ENCODE assay signal across 8 cellular contexts in genomic region chr3:183253364-183253960, GRCh38. TPM values are rescaled to one million over a fixed set of nuclear protein-coding genes. Genes with fewer than 3 reads are reported as not detected.
DNase-seq lines count a peak whose midpoint lies in the region; ATAC-seq and TF ChIP-seq lines count a peak whose summit lies in the region.

No MANE protein-coding gene starts in this region.

- H3K4me2 ChIP-seq in OCI-LY7 (ENCODE audit: low read length), result no peak overlapping the region

- H3K27me3 Mint-ChIP-seq in activated CD8-positive, alpha-beta T cell treated with anti-CD3 and anti-CD28 coated beads for 36 hours, result peaks cover 4% of the 10 kb centered on the region

- CTCF ChIA-PET in activated CD8-positive, alpha-beta T cell treated with anti-CD3 and anti-CD28 coated beads for 36 hours (lab: Charles Lee), result interaction anchor here (0.7 to 4.2 kb wide), 7 partner anchors 8 to 131 kb away, joined by 3 to 27 read pairs (median 3); no protein-coding TSS in a partner anchor
- CTCF ChIA-PET in OCI-LY7 (lab: Charles Lee; ENCODE audit: unreplicated experiment), result no interaction called here

- no peaks in the 10 kb centered on the region for H4K20me1 ChIP-seq in OCI-LY7 (ENCODE audit: insufficient read depth, low read length)

- H3K4me3 ChIP-seq in esophagus (ENCODE audit: low read depth in 1 of 2, low read length in 2 of 2) (peak overlapping the region; percentile 87 to 100), mucosa of descending colon (peak overlapping the region; percentile 63), tibial artery (peak overlapping the region; percentile 51 to 70), OCI-LY7 (ENCODE audit: low read depth, low read length, poor library complexity, severe bottlenecking) (no peak overlapping the region)

- peak; percentile 31 for ATAC-seq in activated CD8-positive, alpha-beta T cell treated with anti-CD3 and anti-CD28 coated beads for 36 hours
- ATAC-seq in mucosa of descending colon, result peak; percentile 55

- H3K4me1 ChIP-seq in ES-I3 (ENCODE audit: insufficient read depth, low read length) (peaks cover 16% of the 10 kb centered on the region), esophagus (ENCODE audit: control insufficient read depth in 2 of 2, insufficient read depth in 2 of 2, low read length in 1 of 2) (peaks cover 3 to 5% of the 10 kb centered on the region in 2 donors), mucosa of descending colon (ENCODE audit: low read depth) (peaks cover 6% of the 10 kb centered on the region), tibial artery (peaks cover 0 to 14% (median 3%) of the 10 kb centered on the region in 4 donors), OCI-LY7 (ENCODE audit: insufficient read depth, low read length, poor library complexity, severe bottlenecking) (no peaks in the 10 kb centered on the region)

- H3K9me3 ChIP-seq in ES-I3 (ENCODE audit: control insufficient read depth, insufficient read depth, low read length) (no peaks in the 10 kb centered on the region), esophagus (ENCODE audit: control insufficient read depth in 2 of 2, insufficient read depth in 1 of 2, low read depth in 1 of 2, low read length in 1 of 2) (no peaks in the 10 kb centered on the region), mucosa of descending colon (no peaks in the 10 kb centered on the region), tibial artery (no peaks in the 10 kb centered on the region), OCI-LY7 (ENCODE audit: low read length) (no peaks in the 10 kb centered on the region)

- POLR2A ChIA-PET in activated CD8-positive, alpha-beta T cell treated with anti-CD3 and anti-CD28 coated beads for 36 hours (lab: Charles Lee), result interaction anchor here (0.5 to 1.9 kb wide), 7 partner anchors 12 to 381 kb away, joined by 3 to 6 read pairs (median 4); no protein-coding TSS in a partner anchor
- POLR2A ChIA-PET in OCI-LY7 (lab: Charles Lee), result no interaction called here

- H3K27ac ChIP-seq in esophagus (ENCODE audit: low read depth in 2 of 2, low read length in 1 of 2), result peak overlapping the region; percentile 94 to 95
- H3K27ac ChIP-seq in tibial artery, result peak overlapping the region; percentile 48 to 65
- no peak overlapping the region for H3K27ac ChIP-seq in OCI-LY7 (ENCODE audit: low read depth, low read length, poor library complexity, severe bottlenecking)

- TF ChIP-seq CTCF in activated CD8-positive, alpha-beta T cell treated with anti-CD3 and anti-CD28 coated beads for 36 hours (IDR thresholded peaks at IDR 0.05), result no peak
- TF ChIP-seq CTCF in mucosa of descending colon (IDR thresholded peaks at IDR 0.05), result no peak
- TF ChIP-seq CTCF in tibial artery (IDR thresholded peaks at IDR 0.05), result no peak
- TF ChIP-seq CTCF in OCI-LY7 (conservative IDR thresholded peaks at IDR 0.05; ENCODE audit: low read length), result no peak

- H3K27ac Mint-ChIP-seq in activated CD8-positive, alpha-beta T cell treated with anti-CD3 and anti-CD28 coated beads for 36 hours, result peak overlapping the region; percentile 78

- no peaks in the 10 kb centered on the region for H3K9me3 Mint-ChIP-seq in activated CD8-positive, alpha-beta T cell treated with anti-CD3 and anti-CD28 coated beads for 36 hours

- H3K27me3 ChIP-seq in esophagus (ENCODE audit: control insufficient read depth in 1 of 2, insufficient read depth in 2 of 2, low read length in 2 of 2) (no peaks in the 10 kb centered on the region), tibial artery (peaks cover 0 to 21% of the 10 kb centered on the region in 2 donors)

- WGBS in esophagus, 2 donors, result 0% methylated on average over 45 to 48 of the region's 48 CpGs

- H3K9ac ChIP-seq in ES-I3 (ENCODE audit: low read depth, low read length), result peak overlapping the region; percentile 88

- peak overlapping the region; percentile 81 for H3K4me3 Mint-ChIP-seq in activated CD8-positive, alpha-beta T cell treated with anti-CD3 and anti-CD28 coated beads for 36 hours

- H3K36me3 ChIP-seq in ES-I3 (ENCODE audit: insufficient read depth, low read length), result no peaks in the 10 kb centered on the region
- H3K36me3 ChIP-seq in esophagus (ENCODE audit: control insufficient read depth in 2 of 2, insufficient read depth in 2 of 2, low read length in 1 of 2), result no peaks in the 10 kb centered on the region
- no peaks in the 10 kb centered on the region for H3K36me3 ChIP-seq in mucosa of descending colon (ENCODE audit: low read depth)
- no peaks in the 10 kb centered on the region for H3K36me3 ChIP-seq in tibial artery
- H3K36me3 ChIP-seq in OCI-LY7 (ENCODE audit: insufficient read depth, low read length), result no peaks in the 10 kb centered on the region

- no TSS peak for BruUV-seq in OCI-LY7 (replicated peaks; lab: Mats Ljungman, UMichigan)

- H3K79me2 ChIP-seq in OCI-LY7 (ENCODE audit: insufficient read depth, low read depth, low read length), result no peaks in the 10 kb centered on the region

- DNase-seq in M059J (ENCODE audit: low read depth) (peak; percentile 57), mucosa of descending colon (peak; percentile 70 to 82 (median 77)), tibial artery (peak; percentile 61 to 84), OCI-LY7 (ENCODE audit: low spot score) (no peak), LoVo (ENCODE audit: low spot score) (no peak)
- DNase-seq in activated CD8-positive, alpha-beta T cell treated with anti-CD3 and anti-CD28 coated beads for 36 hours, result peak; percentile 41

- peaks cover 32% of the 10 kb centered on the region for H3K36me3 Mint-ChIP-seq in activated CD8-positive, alpha-beta T cell treated with anti-CD3 and anti-CD28 coated beads for 36 hours (ENCODE audit: low read depth)

- H2AFZ ChIP-seq in OCI-LY7 (ENCODE audit: low read length), result no peak overlapping the region

- no peaks in the 10 kb centered on the region for H3K9me2 ChIP-seq in OCI-LY7 (ENCODE audit: insufficient read depth, low read length)

- intact Hi-C loops in activated CD8-positive, alpha-beta T cell treated with anti-CD3 and anti-CD28 coated beads for 36 hours (cut with micrococcal nuclease), result no loop called here
- intact Hi-C loops in mucosa of descending colon (cut with DNase I, micrococcal nuclease), result loop anchor here in 1 of 2 donors (5.0 kb wide), 1 partner anchor 129 kb away; no protein-coding TSS in a partner anchor
- intact Hi-C loops in tibial artery (cut with DNase I; ENCODE audit: low total_unique reads), result loop anchor here (10.0 kb wide), 1 partner anchor 129 kb away; no protein-coding TSS in a partner anchor
- intact Hi-C loops in OCI-LY7 (cut with micrococcal nuclease; ENCODE audit: unreplicated experiment), result no loop called here

- H3K4me1 Mint-ChIP-seq in activated CD8-positive, alpha-beta T cell treated with anti-CD3 and anti-CD28 coated beads for 36 hours (ENCODE audit: low read depth), result peaks cover 26% of the 10 kb centered on the region

RNA-seq across cellular contexts. Expression of gene B3GNT5, which starts 0.4 kb away (rescaled TPM):
- total RNA-seq in M059J (2014; rRNA removed; shearing (Covaris generic)), result 3.5 and 4.1 TPM in 2 replicates
- total RNA-seq in activated CD8-positive, alpha-beta T cell treated with anti-CD3 and anti-CD28 coated beads for 36 hours, result 10 to 100 TPM; 25.8 to 26.1 TPM
- 10 to 100 TPM; 19.8 to 21.6 TPM for polyA plus RNA-seq in esophagus
- total RNA-seq in mucosa of descending colon (10 to 100 TPM; 33.7 to 80.1 (median 71.2) TPM), OCI-LY7 (2022) (0.11 TPM in 1 of 2 replicates, not detected in the other)
- total RNA-seq in OCI-LY7 (2014; rRNA removed; shearing (Covaris generic)), result not detected in 2 replicates

Comparison
In these comparisons a context has a peak if more than half of its experiments do, and no peak if none do; other contexts are left out.
1. DNase-seq: peak in M059J (single experiment), activated CD8-positive, alpha-beta T cell treated with anti-CD3 and anti-CD28 coated beads for 36 hours (single experiment), mucosa of descending colon (3 of 3) and tibial artery (2 of 2); none in OCI-LY7 (single experiment) and LoVo (single experiment).